In genomic region chr13:25084101-25084500, GRCh38 we compare ENCODE assay signal across 23 cellular contexts. TPM values are rescaled to one million over a fixed set of nuclear protein-coding genes. Genes with fewer than 3 reads are reported as not detected.
"Had no signal": no experiment of that assay in that cellular context is flagged by ENCODE, and none has a peak within 500 bp of the region (broad histone marks: within the 10 kb centered on the region; RNA-seq: fewer than 3 reads in every experiment).

No MANE protein-coding gene starts in this region.

- H3K36me3 Mint-ChIP-seq: naive thymus-derived CD8-positive, alpha-beta T cell; type B pancreatic cell had no signal

- H3K4me1 Mint-ChIP-seq: naive thymus-derived CD8-positive, alpha-beta T cell; nephron progenitor cell; stimulated activated naive CD8-positive, alpha-beta T cell treated with anti-CD3 and anti-CD28 coated beads, Interleukin-15, amount 100 ng/mL, for 72 hours had no signal

- H3K4me3 ChIP-seq: gastrocnemius medialis, left lung, prostate gland, right atrium auricular region, smooth muscle cell, tibial artery had no signal

- H3K9me3 Mint-ChIP-seq: nephron progenitor cell; stimulated activated naive CD8-positive, alpha-beta T cell treated with anti-CD3 and anti-CD28 coated beads, Interleukin-15, amount 100 ng/mL, for 72 hours; type B pancreatic cell had no signal

- DNase-seq: cortex of kidney; effector CD4-positive, alpha-beta T cell; foreskin fibroblast; gastrocnemius medialis; kidney; left cardiac atrium; left lung; mesendoderm; naive thymus-derived CD8-positive, alpha-beta T cell; nephron progenitor cell; stimulated activated CD4-positive, alpha-beta T cell treated with anti-CD3 and anti-CD28 coated beads, Interleukin-12 subunit alpha, Interleukin-12 subunit beta, amount 100 ng/mL, for 4 hours; stimulated activated CD4-positive, alpha-beta T cell treated with anti-CD3 and anti-CD28 coated beads, Interleukin-1b, Interleukin-23, amount 100 ng/mL, for 48 hours; stimulated activated CD4-positive, alpha-beta T cell treated with anti-CD3 and anti-CD28 coated beads, Interleukin-4, amount 100 ng/mL, for 1 hour; stimulated activated CD8-positive, alpha-beta memory T cell treated with anti-CD3 and anti-CD28 coated beads, Interleukin-4, amount 100 ng/mL, for 48 hours; stimulated activated naive CD4-positive, alpha-beta T cell; stimulated activated naive CD8-positive, alpha-beta T cell treated with anti-CD3 and anti-CD28 coated beads, Interleukin-15, amount 100 ng/mL, for 72 hours; tibial artery had no signal

- H3K27ac ChIP-seq: gastrocnemius medialis, left lung, prostate gland, right atrium auricular region, tibial artery had no signal

- H3K4me3 Mint-ChIP-seq: naive thymus-derived CD8-positive, alpha-beta T cell; nephron progenitor cell; stimulated activated naive CD8-positive, alpha-beta T cell treated with anti-CD3 and anti-CD28 coated beads, Interleukin-15, amount 100 ng/mL, for 72 hours; type B pancreatic cell had no signal

- ATAC-seq: gastrocnemius medialis; left cardiac atrium; left lung; naive thymus-derived CD8-positive, alpha-beta T cell; sciatic nerve; stimulated activated naive CD8-positive, alpha-beta T cell treated with anti-CD3 and anti-CD28 coated beads, Interleukin-15, amount 100 ng/mL, for 72 hours had no signal

- H3K27me3 ChIP-seq: gastrocnemius medialis, right atrium auricular region, tibial artery had no signal

- H3K27ac Mint-ChIP-seq: naive thymus-derived CD8-positive, alpha-beta T cell; nephron progenitor cell; stimulated activated naive CD8-positive, alpha-beta T cell treated with anti-CD3 and anti-CD28 coated beads, Interleukin-15, amount 100 ng/mL, for 72 hours; type B pancreatic cell had no signal

- H3K4me1 ChIP-seq: gastrocnemius medialis, left lung, prostate gland, right atrium auricular region, tibial artery had no signal

- H3K4me2 ChIP-seq: smooth muscle cell had no signal

- H3K36me3 ChIP-seq: gastrocnemius medialis, left lung, prostate gland, right atrium auricular region, tibial artery had no signal

- H3K9me3 ChIP-seq: gastrocnemius medialis, left lung, prostate gland, right atrium auricular region, tibial artery had no signal

RNA-seq across cellular contexts. Expression of gene PABPC3, which starts 11.8 kb away (rescaled TPM):
- total RNA-seq: gastrocnemius medialis, myocyte, right atrium auricular region had no signal
